In the genomic region with DNA sequence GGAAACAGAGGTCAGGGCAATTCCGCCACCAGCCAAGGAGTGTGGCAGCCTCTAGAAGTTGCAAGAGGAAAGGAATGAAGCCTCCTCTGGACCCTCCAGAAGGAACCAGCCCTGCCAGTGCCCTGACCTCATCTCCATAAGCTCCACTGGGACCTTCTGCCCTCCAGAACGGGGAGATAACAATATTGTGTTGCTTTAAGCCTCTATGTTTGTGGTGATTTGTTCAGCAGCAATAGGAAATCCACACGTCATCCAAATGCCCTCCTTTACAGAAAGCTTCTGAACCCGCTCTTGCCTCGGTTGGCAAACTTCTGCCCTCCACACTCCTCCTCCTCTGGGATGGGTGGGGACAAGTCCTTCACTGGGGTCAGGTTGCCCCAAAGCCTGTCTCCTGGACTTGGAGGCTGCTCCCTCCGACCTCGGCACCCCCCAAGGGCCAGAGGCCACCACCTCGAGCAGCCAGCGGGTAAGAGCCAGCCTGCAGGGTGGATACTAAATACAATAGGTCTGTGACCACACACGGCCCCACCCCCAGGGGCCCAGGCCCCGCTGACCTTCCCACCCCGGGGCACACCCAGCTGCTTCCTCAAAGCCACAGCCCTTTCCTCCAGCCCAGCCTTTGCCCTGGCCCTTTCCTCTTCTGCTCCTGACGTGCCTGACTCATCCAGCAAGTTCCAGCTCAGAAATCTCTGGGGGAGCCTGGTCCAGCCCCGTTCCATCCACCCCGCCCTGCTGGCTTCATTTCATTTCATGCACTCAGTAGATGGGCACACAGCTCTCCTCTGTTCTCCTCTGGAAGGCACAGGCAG, we compare ENCODE assay signal across 8 cellular contexts. TPM values are rescaled to one million over a fixed set of nuclear protein-coding genes. Genes with fewer than 3 reads are reported as not detected.
A peak's percentile ranks its signal among the peaks of the same experiment; 100 is the strongest.
DNase-seq lines count a peak whose midpoint lies in the region; ATAC-seq and TF ChIP-seq lines count a peak whose summit lies in the region.

No MANE protein-coding gene starts in this region.

- peak overlapping the region; percentile 26; the same call in 1 of the 2 replicates for H3K9ac ChIP-seq in HCT116 (ENCODE audit: low read length)
- peak overlapping the region; percentile 18 for H3K9ac ChIP-seq in adipocyte (ENCODE audit: low read length)

- CTCF ChIA-PET in HCT116 (lab: Charles Lee) = no interaction called here

- H3K27me3 ChIP-seq in HCT116 (ENCODE audit: insufficient read depth, low read length) (no peaks in the 10 kb centered on the region), adipocyte (replicated peaks; ENCODE audit: control insufficient read depth, insufficient read depth, low read length) (no peaks in the 10 kb centered on the region), heart right ventricle (no peaks in the 10 kb centered on the region)

- no peak for TF ChIP-seq POLR2A in HCT116 (IDR thresholded peaks at IDR 0.05; ENCODE audit: borderline replicate concordance, extremely low read depth, insufficient read depth, insufficient read length)

- ATAC-seq in HCT116 (peak; percentile 79), heart right ventricle (peak; percentile 84 to 97 (median 92)), HG03520 (IDR thresholded peaks at IDR 0.05; ENCODE audit: unreplicated experiment) (no peak)

- no peak overlapping the region for H2AFZ ChIP-seq in HCT116 (ENCODE audit: low read depth, low read length, poor library complexity, severe bottlenecking)

- 41 to 42% methylated on average over 15 of the region's 15 CpGs for WGBS in heart right ventricle, 2 donors

- H3K9me3 ChIP-seq in HCT116 (ENCODE audit: control insufficient read depth in 1 of 2, insufficient read depth in 1 of 2, low read depth in 1 of 2, low read length in 2 of 2) = peaks cover 0 to 7% of the 10 kb centered on the region in 2 experiments; a peak in 1 of 4 replicates
- peaks cover 5% of the 10 kb centered on the region for H3K9me3 ChIP-seq in adipocyte (ENCODE audit: control insufficient read depth, low read length)
- peaks cover 0 to 8% (median 0%) of the 10 kb centered on the region in 11 donors for H3K9me3 ChIP-seq in heart right ventricle

- no peak overlapping the region for H3K4me3 ChIP-seq in HCT116 (replicated peaks in 1 of 2; ENCODE audit: low read depth in 1 of 2, low read length in 2 of 2)
- H3K4me3 ChIP-seq in adipocyte (ENCODE audit: low read length) = no peak overlapping the region
- peak overlapping the region in 1 of 10 donors; percentile 24 for H3K4me3 ChIP-seq in heart right ventricle
- H3K4me3 ChIP-seq in skin epidermis = no peak overlapping the region

- intact Hi-C loops in HCT116 (cut with micrococcal nuclease) = no loop called here
- intact Hi-C loops in heart right ventricle (cut with DNase I) = loop anchor here in 3 of 10 donors (2.0 to 5.0 kb wide), 5 partner anchors 57 to 121 kb away; partner anchors contain the start of gene NCOR2 (in 1 of the 3)

- no peak for DNase-seq in HCT116 (ENCODE audit: low read depth, low spot score)
- peak; percentile 82 for DNase-seq in adipocyte (ENCODE audit: low read depth)
- peak; percentile 91 for DNase-seq in heart right ventricle
- DNase-seq in NCI-H2029 (lab: John Stamatoyannopoulos, UW) = no peak
- no peak for DNase-seq in activated naive CD4-positive, alpha-beta T cell (lab: John Stamatoyannopoulos, UW)
- DNase-seq in activated CD8-positive, alpha-beta memory T cell treated with anti-CD3 and anti-CD28 coated beads, Interleukin-2, amount 50 U/mL, for 48 hours = no peak

- H3K27ac ChIP-seq in HCT116 (ENCODE audit: low read depth, low read length) (no peak overlapping the region), heart right ventricle (peak overlapping the region; percentile 65 to 95 (median 83)), skin epidermis (peak overlapping the region in 20 of 21 experiments; percentile 3 to 81 (median 44))

- H4K20me1 ChIP-seq in HCT116 (ENCODE audit: insufficient read depth) = no peaks in the 10 kb centered on the region

- RAD21 ChIA-PET in HCT116 (lab: Charles Lee; ENCODE audit: low non-redundant PET in 1 of 2, low total read pairs in 2 of 2, uncharacterized antibody in 2 of 2, unreplicated experiment in 2 of 2) = no interaction called here

- H3K4me2 ChIP-seq in HCT116 (ENCODE audit: low read length) = peak overlapping the region; percentile 70

- H3K36me3 ChIP-seq in HCT116 (ENCODE audit: control insufficient read depth in 1 of 2, insufficient read depth in 2 of 2, low read length in 2 of 2) = no peaks in the 10 kb centered on the region
- H3K36me3 ChIP-seq in adipocyte (ENCODE audit: control insufficient read depth, insufficient read depth, low read length, severe bottlenecking) = no peaks in the 10 kb centered on the region
- H3K36me3 ChIP-seq in heart right ventricle = no peaks in the 10 kb centered on the region

- no peaks in the 10 kb centered on the region for H3K79me2 ChIP-seq in HCT116 (ENCODE audit: insufficient read depth, low read length)

- H3K4me1 ChIP-seq in HCT116 (ENCODE audit: control insufficient read depth in 1 of 2, insufficient read depth in 2 of 2, low read length in 2 of 2) (peaks cover 6 to 31% of the 10 kb centered on the region in 2 experiments; a peak in 3 of 4 replicates), adipocyte (ENCODE audit: control insufficient read depth, insufficient read depth, low read length) (peaks cover 40% of the 10 kb centered on the region), heart right ventricle (peaks cover 13 to 64% (median 41%) of the 10 kb centered on the region in 9 donors)

- no peaks in the 10 kb centered on the region for H3K9me2 ChIP-seq in HCT116 (ENCODE audit: insufficient read depth)

- TF ChIP-seq RAD21 in HCT116 (IDR thresholded peaks at IDR 0.05; ENCODE audit: low read depth) = no peak; the same call in 1 of the 2 replicates

- POLR2A ChIA-PET in HCT116 (lab: Charles Lee) = no interaction called here

- no peak for TF ChIP-seq CTCF in HCT116 (IDR thresholded peaks at IDR 0.05 in 2 of 3, conservative IDR thresholded peaks at IDR 0.05 in 1 of 3; ENCODE audit: borderline replicate concordance in 1 of 3, insufficient read depth in 1 of 3, low read depth in 2 of 3, low read length in 2 of 3)
- TF ChIP-seq CTCF in heart right ventricle (IDR thresholded peaks at IDR 0.05) = no peak

- TSS peak; percentile 40 for BruUV-seq in HCT116 (replicated peaks; lab: Mats Ljungman, UMichigan)

TF ChIP-seq in HCT116, 20 proteins besides CTCF, POLR2A, EP300 and RAD21 (continues in another document):
- TF ChIP-seq SIN3A (IDR thresholded peaks at IDR 0.05; ENCODE audit: low read depth) (no peak), ZNF274 (IDR thresholded peaks at IDR 0.05; ENCODE audit: low read depth, low read length) (no peak), FOSL1 (IDR thresholded peaks at IDR 0.05; ENCODE audit: low read depth) (peak; percentile 42; the same call in 1 of the 2 replicates), MAX (IDR thresholded peaks at IDR 0.05) (0 out of 2 replicates have a peak, but pooled peaks have one; percentile 26), SRF (IDR thresholded peaks at IDR 0.05; ENCODE audit: low read depth) (no peak), ZFX (IDR thresholded peaks at IDR 0.05) (no peak), EZH2phosphoT487 (IDR thresholded peaks at IDR 0.05; ENCODE audit: borderline replicate concordance) (no peak), POLR2AphosphoS5 (IDR thresholded peaks at IDR 0.05; ENCODE audit: low read depth, low read length) (peak; percentile 43; the same call in 1 of the 2 replicates), YY1 (IDR thresholded peaks at IDR 0.05; ENCODE audit: extremely low read depth, insufficient replicate concordance, low read depth, low read length) (no peak), TCF7L2 (IDR thresholded peaks at IDR 0.05; ENCODE audit: borderline replicate concordance, extremely low read depth, insufficient read depth, insufficient read length) (no peak), CBX3 (IDR thresholded peaks at IDR 0.05; ENCODE audit: low read depth) (0 out of 2 replicates have a peak, but pooled peaks have one; percentile 7)
- TF ChIP-seq, protein P1, sequence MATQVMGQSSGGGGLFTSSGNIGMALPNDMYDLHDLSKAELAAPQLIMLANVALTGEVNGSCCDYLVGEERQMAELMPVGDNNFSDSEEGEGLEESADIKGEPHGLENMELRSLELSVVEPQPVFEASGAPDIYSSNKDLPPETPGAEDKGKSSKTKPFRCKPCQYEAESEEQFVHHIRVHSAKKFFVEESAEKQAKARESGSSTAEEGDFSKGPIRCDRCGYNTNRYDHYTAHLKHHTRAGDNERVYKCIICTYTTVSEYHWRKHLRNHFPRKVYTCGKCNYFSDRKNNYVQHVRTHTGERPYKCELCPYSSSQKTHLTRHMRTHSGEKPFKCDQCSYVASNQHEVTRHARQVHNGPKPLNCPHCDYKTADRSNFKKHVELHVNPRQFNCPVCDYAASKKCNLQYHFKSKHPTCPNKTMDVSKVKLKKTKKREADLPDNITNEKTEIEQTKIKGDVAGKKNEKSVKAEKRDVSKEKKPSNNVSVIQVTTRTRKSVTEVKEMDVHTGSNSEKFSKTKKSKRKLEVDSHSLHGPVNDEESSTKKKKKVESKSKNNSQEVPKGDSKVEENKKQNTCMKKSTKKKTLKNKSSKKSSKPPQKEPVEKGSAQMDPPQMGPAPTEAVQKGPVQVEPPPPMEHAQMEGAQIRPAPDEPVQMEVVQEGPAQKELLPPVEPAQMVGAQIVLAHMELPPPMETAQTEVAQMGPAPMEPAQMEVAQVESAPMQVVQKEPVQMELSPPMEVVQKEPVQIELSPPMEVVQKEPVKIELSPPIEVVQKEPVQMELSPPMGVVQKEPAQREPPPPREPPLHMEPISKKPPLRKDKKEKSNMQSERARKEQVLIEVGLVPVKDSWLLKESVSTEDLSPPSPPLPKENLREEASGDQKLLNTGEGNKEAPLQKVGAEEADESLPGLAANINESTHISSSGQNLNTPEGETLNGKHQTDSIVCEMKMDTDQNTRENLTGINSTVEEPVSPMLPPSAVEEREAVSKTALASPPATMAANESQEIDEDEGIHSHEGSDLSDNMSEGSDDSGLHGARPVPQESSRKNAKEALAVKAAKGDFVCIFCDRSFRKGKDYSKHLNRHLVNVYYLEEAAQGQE (IDR thresholded peaks at IDR 0.05; ENCODE audit: low read depth) = no peak
- TF ChIP-seq, protein P2, sequence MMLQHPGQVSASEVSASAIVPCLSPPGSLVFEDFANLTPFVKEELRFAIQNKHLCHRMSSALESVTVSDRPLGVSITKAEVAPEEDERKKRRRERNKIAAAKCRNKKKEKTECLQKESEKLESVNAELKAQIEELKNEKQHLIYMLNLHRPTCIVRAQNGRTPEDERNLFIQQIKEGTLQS (IDR thresholded peaks at IDR 0.05) = no peak

RNA-seq across cellular contexts. Expression of gene NCOR2, which starts 58.7 kb away (rescaled TPM):
- 153 TPM for total RNA-seq in HCT116 (2021; ENCODE audit: unreplicated experiment)
- 84.8 and 92.4 TPM in 2 replicates for polyA plus RNA-seq in HCT116 (2012)
- 100 to 1,000 TPM; 118 to 200 (median 136) TPM for total RNA-seq in heart right ventricle
- polyA plus RNA-seq in heart right ventricle = 10 to 100 TPM; 46.9 to 74.0 TPM

Comparison
In these comparisons a context has a peak if more than half of its experiments do, and no peak if none do; other contexts are left out.
1. DNase-seq: peak in adipocyte (single experiment) and heart right ventricle (2 of 2); none in HCT116 (single experiment), NCI-H2029 (single experiment), activated naive CD4-positive, alpha-beta T cell (0 of 4) and activated CD8-positive, alpha-beta memory T cell treated with anti-CD3 and anti-CD28 coated beads, Interleukin-2, amount 50 U/mL, for 48 hours (single experiment).